Comparison of ENCODE assay signal across 23 cellular contexts in the genomic region with DNA sequence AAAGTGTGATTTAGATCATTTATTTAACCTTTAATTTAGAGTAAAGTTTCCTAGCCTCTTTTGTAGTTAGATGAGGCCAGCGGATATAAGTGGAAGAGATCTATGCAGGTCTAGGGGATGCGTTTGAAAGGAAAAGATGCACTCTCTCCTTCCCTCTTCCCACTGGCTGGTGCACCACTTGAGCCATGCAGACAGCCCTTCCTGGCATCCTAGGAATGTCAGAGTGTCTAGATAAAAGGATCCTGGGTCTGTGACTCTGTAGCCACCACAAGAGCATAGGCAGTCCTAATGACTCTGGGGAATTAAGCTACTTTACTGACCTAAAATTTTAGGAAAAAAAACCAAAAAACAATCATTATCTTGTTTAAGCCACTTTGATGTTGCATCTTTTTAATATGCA. TPM values are rescaled to one million over a fixed set of nuclear protein-coding genes. Genes with fewer than 3 reads are reported as not detected.
DNase-seq lines count a peak whose midpoint lies in the region; ATAC-seq, FAIRE-seq and TF ChIP-seq lines count a peak whose summit lies in the region.
"Had no signal": no experiment of that assay in that cellular context is flagged by ENCODE, and none has a peak within 500 bp of the region (broad histone marks: within the 10 kb centered on the region; RNA-seq: fewer than 3 reads in every experiment).

No MANE protein-coding gene starts in this region.

- peak; percentile 13 for DNase-seq in EH (ENCODE audit: low read depth)
- DNase-seq in GM23338 (ENCODE audit: low spot score): peak; percentile 82
- DNase-seq in endodermal cell: peak; percentile 80
- DNase-seq in mesendoderm: peak; percentile 95
- DNase-seq in NCI-H526 (lab: John Stamatoyannopoulos, UW): no peak
- DNase-seq in small intestine: no peak
- no peak for DNase-seq in NCI-H187 treated with DMSO at 0.1 percent for 48 hours (lab: John Stamatoyannopoulos, UW)
- no peak for DNase-seq in COLO668 (lab: John Stamatoyannopoulos, UW; ENCODE audit: unreplicated experiment)
- DNase-seq: CD4-positive, alpha-beta memory T cell; GF-D8; HFFc6; Kasumi-1; NCI-H1417; NCI-H1694 treated with DMSO at 0.1 percent for 48 hours; NCI-H2227 treated with DMSO at 0.1 percent for 48 hours; NCI-H510A treated with DMSO at 0.1 percent for 48 hours; NCI-H774; Peyer's patch had no signal

- no peak overlapping the region for H2AFZ ChIP-seq in GM23338

- no peak overlapping the region for H3K27ac ChIP-seq in GM23338 (ENCODE audit: low read depth)
- H3K27ac ChIP-seq in endodermal cell (ENCODE audit: low read depth, low read length): no peak overlapping the region
- no peak overlapping the region for H3K27ac ChIP-seq in mesendoderm (ENCODE audit: low read depth, low read length)
- H3K27ac ChIP-seq in small intestine (ENCODE audit: low read depth in 1 of 2, low read length in 1 of 2): no peak overlapping the region
- H3K27ac ChIP-seq: BLaER1 treated with 17β-estradiol and CSF1 and Interleukin-3, amounts not matched to agents 10 nM and 100 nM; Peyer's patch had no signal

- H3K4me3 Mint-ChIP-seq in GM23338 (no peak overlapping the region), endodermal cell (no peak overlapping the region)
- H3K4me3 Mint-ChIP-seq: CD4-positive, alpha-beta memory T cell; HFFc6 had no signal

- H3K4me2 ChIP-seq in GM23338: no peak overlapping the region
- no peak overlapping the region for H3K4me2 ChIP-seq in mesendoderm (ENCODE audit: low read length)
- H3K4me2 ChIP-seq: BLaER1 treated with 17β-estradiol and CSF1 and Interleukin-3, amounts not matched to agents 10 nM and 100 nM had no signal

- H3K9ac ChIP-seq in endodermal cell (ENCODE audit: extremely low read depth, low read length, poor library complexity, severe bottlenecking) (peak overlapping the region; percentile 30), mesendoderm (ENCODE audit: low read length) (no peak overlapping the region)
- H3K9ac ChIP-seq: BLaER1 treated with 17β-estradiol and CSF1 and Interleukin-3, amounts not matched to agents 10 nM and 100 nM had no signal

- 50% methylated on average over 2 of the region's 2 CpGs; no CpG with 5 or more reads in 1 of the 2 experiments for WGBS in endodermal cell (ENCODE audit: insufficient coverage in 1 of 2, insufficient read length in 1 of 2), 2 experiments
- no CpG with 5 or more reads among the region's 2 CpGs for WGBS in mesendoderm (ENCODE audit: extremely low coverage, insufficient coverage, low lambda C conversion rate)
- WGBS in small intestine, 3 donors: 91 to 98% (median 92%) methylated on average over 2 of the region's 2 CpGs

- TF ChIP-seq CTCF in GM23338 (conservative IDR thresholded peaks at IDR 0.05; ENCODE audit: low read depth in 2 of 2) (no peak), endodermal cell (conservative IDR thresholded peaks at IDR 0.05) (no peak)

- H3K27me3 Mint-ChIP-seq in GM23338 (ENCODE audit: insufficient read depth, low read depth, poor library complexity) (peaks cover 2% of the 10 kb centered on the region), endodermal cell (ENCODE audit: insufficient read depth) (peaks cover 10% of the 10 kb centered on the region)

- H3F3A ChIP-seq in GM23338 (replicated peaks; ENCODE audit: low read depth): no peaks in the 10 kb centered on the region

- H3K36me3 ChIP-seq in GM23338 (ENCODE audit: insufficient read depth): no peaks in the 10 kb centered on the region
- H3K36me3 ChIP-seq in endodermal cell (ENCODE audit: control insufficient read depth, insufficient read depth, low read length): no peaks in the 10 kb centered on the region
- H3K36me3 ChIP-seq in mesendoderm (ENCODE audit: control insufficient read depth, insufficient read depth, low read length): no peaks in the 10 kb centered on the region
- no peaks in the 10 kb centered on the region for H3K36me3 ChIP-seq in small intestine (ENCODE audit: control insufficient read depth in 2 of 2, insufficient read depth in 2 of 2, low read length in 2 of 2)
- H3K36me3 ChIP-seq: BLaER1 treated with 17β-estradiol and CSF1 and Interleukin-3, amounts not matched to agents 10 nM and 100 nM; Peyer's patch had no signal

- no peak overlapping the region for H3K18ac ChIP-seq in mesendoderm (ENCODE audit: low read length)

- H3K36me3 Mint-ChIP-seq in GM23338 (ENCODE audit: low read depth) (no peaks in the 10 kb centered on the region), endodermal cell (ENCODE audit: low read depth) (no peaks in the 10 kb centered on the region)
- H3K36me3 Mint-ChIP-seq: CD4-positive, alpha-beta memory T cell had no signal

- no peak overlapping the region for H4K8ac ChIP-seq in mesendoderm (ENCODE audit: low read depth, low read length)

- H2AK5ac ChIP-seq in mesendoderm (ENCODE audit: low read length): no peak overlapping the region

- no peak overlapping the region for H3K4me3 ChIP-seq in GM23338
- no peak overlapping the region for H3K4me3 ChIP-seq in endodermal cell (ENCODE audit: low read length)
- H3K4me3 ChIP-seq in mesendoderm (ENCODE audit: low read length): no peak overlapping the region
- no peak overlapping the region for H3K4me3 ChIP-seq in small intestine (ENCODE audit: low read depth in 1 of 2, low read length in 2 of 2)
- H3K4me3 ChIP-seq: BLaER1 treated with 17β-estradiol and CSF1 and Interleukin-3, amounts not matched to agents 10 nM and 100 nM; Peyer's patch had no signal

- H3K23ac ChIP-seq in mesendoderm (ENCODE audit: low read length): no peak overlapping the region

- no peak overlapping the region for H2BK120ac ChIP-seq in mesendoderm (ENCODE audit: low read depth, low read length)

- H3K79me2 ChIP-seq in GM23338 (replicated peaks; ENCODE audit: insufficient read depth): no peaks in the 10 kb centered on the region
- no peaks in the 10 kb centered on the region for H3K79me2 ChIP-seq in mesendoderm (ENCODE audit: control insufficient read depth, insufficient read depth, low read length)

- no peak for FAIRE-seq in small intestine (lab: Jason Lieb, UNC)
- FAIRE-seq: GM19239, H54 had no signal

- H4K20me1 ChIP-seq in GM23338 (replicated peaks; ENCODE audit: insufficient read depth): no peaks in the 10 kb centered on the region
- H4K20me1 ChIP-seq: BLaER1 treated with 17β-estradiol and CSF1 and Interleukin-3, amounts not matched to agents 10 nM and 100 nM had no signal

- no peak overlapping the region for H2BK15ac ChIP-seq in mesendoderm (replicated peaks; ENCODE audit: low read depth)

- no peak overlapping the region for H2BK5ac ChIP-seq in mesendoderm (ENCODE audit: low read length)

- H3K9me3 ChIP-seq in endodermal cell (ENCODE audit: control insufficient read depth, low read length) (no peaks in the 10 kb centered on the region), small intestine (ENCODE audit: control insufficient read depth, low read depth) (no peaks in the 10 kb centered on the region)
- H3K9me3 ChIP-seq: BLaER1 treated with 17β-estradiol and CSF1 and Interleukin-3, amounts not matched to agents 10 nM and 100 nM; Peyer's patch had no signal

- no peaks in the 10 kb centered on the region for H3K79me1 ChIP-seq in mesendoderm (ENCODE audit: low read length)

- H3K4me1 Mint-ChIP-seq in GM23338: peaks cover 17% of the 10 kb centered on the region
- peaks cover 21% of the 10 kb centered on the region for H3K4me1 Mint-ChIP-seq in endodermal cell
- H3K4me1 Mint-ChIP-seq: CD4-positive, alpha-beta memory T cell had no signal

- H3K4me1 ChIP-seq in GM23338 (ENCODE audit: insufficient read depth) (peaks cover 7% of the 10 kb centered on the region), endodermal cell (ENCODE audit: control insufficient read depth, insufficient read depth, low read length) (peaks cover 13% of the 10 kb centered on the region), mesendoderm (ENCODE audit: control insufficient read depth, low read depth, low read length) (no peaks in the 10 kb centered on the region), small intestine (ENCODE audit: control insufficient read depth in 2 of 2, insufficient read depth in 1 of 2, low read depth in 1 of 2, low read length in 1 of 2) (no peaks in the 10 kb centered on the region)
- H3K4me1 ChIP-seq: BLaER1 treated with 17β-estradiol and CSF1 and Interleukin-3, amounts not matched to agents 10 nM and 100 nM; Peyer's patch had no signal

- H4K5ac ChIP-seq in mesendoderm (ENCODE audit: low read length): no peak overlapping the region

- H3K9me3 Mint-ChIP-seq in GM23338 (no peaks in the 10 kb centered on the region), endodermal cell (no peaks in the 10 kb centered on the region)
- H3K9me3 Mint-ChIP-seq: CD4-positive, alpha-beta memory T cell; HFFc6 had no signal

- no peak overlapping the region for H3K27ac Mint-ChIP-seq in GM23338
- no peak overlapping the region for H3K27ac Mint-ChIP-seq in endodermal cell
- H3K27ac Mint-ChIP-seq: CD4-positive, alpha-beta memory T cell; HFFc6 had no signal

- 0 out of 2 replicates have a peak, but pooled peaks cover 3% of the 10 kb centered on the region for H3K9me2 ChIP-seq in GM23338 (ENCODE audit: insufficient read depth)

- no peak overlapping the region for H3K56ac ChIP-seq in mesendoderm (ENCODE audit: low read length)

- H3K27me3 ChIP-seq in GM23338 (ENCODE audit: insufficient read depth): no peaks in the 10 kb centered on the region
- no peaks in the 10 kb centered on the region for H3K27me3 ChIP-seq in endodermal cell (ENCODE audit: control insufficient read depth, insufficient read depth, low read length, poor library complexity, severe bottlenecking)
- no peaks in the 10 kb centered on the region for H3K27me3 ChIP-seq in mesendoderm (ENCODE audit: insufficient read depth, low read length, poor library complexity)
- H3K27me3 ChIP-seq in small intestine (ENCODE audit: control insufficient read depth in 2 of 2, insufficient read depth in 2 of 2, low read length in 2 of 2): no peaks in the 10 kb centered on the region
- H3K27me3 ChIP-seq: BLaER1 treated with 17β-estradiol and CSF1 and Interleukin-3, amounts not matched to agents 10 nM and 100 nM; Peyer's patch had no signal

- ATAC-seq in GM23338: peak; percentile 97

- H3K4ac ChIP-seq in mesendoderm (ENCODE audit: low read depth, low read length): no peak overlapping the region

TF ChIP-seq in GM23338, 12 proteins besides CTCF, POLR2A, EP300 and RAD21:
- TF ChIP-seq, protein P1, sequence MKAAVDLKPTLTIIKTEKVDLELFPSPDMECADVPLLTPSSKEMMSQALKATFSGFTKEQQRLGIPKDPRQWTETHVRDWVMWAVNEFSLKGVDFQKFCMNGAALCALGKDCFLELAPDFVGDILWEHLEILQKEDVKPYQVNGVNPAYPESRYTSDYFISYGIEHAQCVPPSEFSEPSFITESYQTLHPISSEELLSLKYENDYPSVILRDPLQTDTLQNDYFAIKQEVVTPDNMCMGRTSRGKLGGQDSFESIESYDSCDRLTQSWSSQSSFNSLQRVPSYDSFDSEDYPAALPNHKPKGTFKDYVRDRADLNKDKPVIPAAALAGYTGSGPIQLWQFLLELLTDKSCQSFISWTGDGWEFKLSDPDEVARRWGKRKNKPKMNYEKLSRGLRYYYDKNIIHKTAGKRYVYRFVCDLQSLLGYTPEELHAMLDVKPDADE (IDR thresholded peaks at IDR 0.05): no peak

RNA-seq across cellular contexts. Expression of a gene that starts 16.0 kb away (rescaled TPM):
- total RNA-seq in GM23338 (2014; rRNA removed; shearing (Covaris generic)): 0.74 and 1.3 TPM in 2 replicates
- polyA plus RNA-seq in GM23338 (2016; fragmentation: Nextera tagmentation; extraction: Ambion mirVana): 0.23 and 0.40 TPM in 2 replicates
- under 1 TPM; 0.04 to 0.20 TPM for total RNA-seq in endodermal cell
- polyA plus RNA-seq in endodermal cell (2013, experiment 1 of 2): 1.4 TPM
- 1.2 TPM for polyA plus RNA-seq in endodermal cell (2013, experiment 2 of 2)
- polyA plus RNA-seq in mesendoderm (2013, experiment 1 of 2): 0.25 TPM
- polyA plus RNA-seq in mesendoderm (2013, experiment 2 of 2): 0.22 TPM
- polyA plus RNA-seq in small intestine: 1 to 10 TPM in 1 of 3 donors, under 1 TPM in 2; under 0.01 to 9.6 (median under 0.01) TPM
- total RNA-seq: CD4-positive, alpha-beta memory T cell; Daoy; HFFc6; OCI-LY7 had no signal

Comparison
In these comparisons a context has a peak if more than half of its experiments do, and no peak if none do; other contexts are left out.
1. DNase-seq: peak in EH (single experiment), GM23338 (single experiment), endodermal cell (single experiment) and mesendoderm (single experiment); none in NCI-H526 (0 of 2), small intestine (single experiment), NCI-H187 treated with DMSO at 0.1 percent for 48 hours (single experiment) and COLO668 (single experiment).